In the genomic region with DNA sequence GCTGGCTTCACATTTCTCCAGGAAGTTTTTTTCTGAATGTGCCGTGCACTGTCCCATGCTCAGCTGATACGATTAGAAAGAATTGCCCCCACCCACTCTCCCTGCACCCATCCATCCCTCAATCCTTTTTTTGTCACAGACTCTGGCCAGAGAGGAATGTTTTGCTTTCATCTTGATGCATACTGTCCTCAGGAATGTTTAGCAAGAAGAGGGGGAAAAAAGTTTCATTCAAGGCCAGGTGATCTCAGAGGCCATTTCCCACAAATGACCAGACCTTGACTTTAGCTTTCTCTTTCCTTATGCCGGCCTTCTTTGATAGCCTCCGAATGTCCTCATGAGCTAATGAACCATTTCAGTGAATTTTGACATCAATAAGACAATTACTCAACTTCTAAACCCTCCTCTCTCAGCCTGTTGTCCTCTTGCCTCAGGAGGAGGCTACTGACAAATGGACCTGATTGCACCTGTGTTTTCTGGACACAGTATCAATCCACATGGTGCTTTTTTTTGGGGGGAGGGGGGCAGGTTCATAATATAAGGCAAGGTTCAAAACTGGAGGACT, we compare ENCODE assay signal across 1 cellular context.
TF ChIP-seq lines count a peak whose summit lies in the region.

No MANE protein-coding gene starts in this region.

TF ChIP-seq in HepG2, 621 proteins besides CTCF, POLR2A, EP300 and RAD21 (continued from another document and continues in another):
- TF ChIP-seq, protein P1, sequence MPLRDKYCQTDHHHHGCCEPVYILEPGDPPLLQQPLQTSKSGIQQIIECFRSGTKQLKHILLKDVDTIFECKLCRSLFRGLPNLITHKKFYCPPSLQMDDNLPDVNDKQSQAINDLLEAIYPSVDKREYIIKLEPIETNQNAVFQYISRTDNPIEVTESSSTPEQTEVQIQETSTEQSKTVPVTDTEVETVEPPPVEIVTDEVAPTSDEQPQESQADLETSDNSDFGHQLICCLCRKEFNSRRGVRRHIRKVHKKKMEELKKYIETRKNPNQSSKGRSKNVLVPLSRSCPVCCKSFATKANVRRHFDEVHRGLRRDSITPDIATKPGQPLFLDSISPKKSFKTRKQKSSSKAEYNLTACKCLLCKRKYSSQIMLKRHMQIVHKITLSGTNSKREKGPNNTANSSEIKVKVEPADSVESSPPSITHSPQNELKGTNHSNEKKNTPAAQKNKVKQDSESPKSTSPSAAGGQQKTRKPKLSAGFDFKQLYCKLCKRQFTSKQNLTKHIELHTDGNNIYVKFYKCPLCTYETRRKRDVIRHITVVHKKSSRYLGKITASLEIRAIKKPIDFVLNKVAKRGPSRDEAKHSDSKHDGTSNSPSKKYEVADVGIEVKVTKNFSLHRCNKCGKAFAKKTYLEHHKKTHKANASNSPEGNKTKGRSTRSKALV (CRISPR knock-in tag; IDR thresholded peaks at IDR 0.05) = 0 out of 2 replicates have a peak, but pooled peaks have one; percentile 35
- TF ChIP-seq ZNF780A (CRISPR knock-in tag; IDR thresholded peaks at IDR 0.05) (no peak), SAFB2 (CRISPR knock-in tag; IDR thresholded peaks at IDR 0.05; ENCODE audit: borderline replicate concordance, low read depth) (no peak), SALL2 (CRISPR knock-in tag; IDR thresholded peaks at IDR 0.05) (peak; percentile 72; the same call in 1 of the 2 replicates), ZNF776 (CRISPR knock-in tag; IDR thresholded peaks at IDR 0.05) (no peak), BCL6 (CRISPR knock-in tag; IDR thresholded peaks at IDR 0.05) (peak; percentile 92), ZNF235 (CRISPR knock-in tag; IDR thresholded peaks at IDR 0.05; ENCODE audit: borderline replicate concordance) (no peak), ZC3H4 (CRISPR knock-in tag; IDR thresholded peaks at IDR 0.05; ENCODE audit: borderline replicate concordance) (no peak), ZNF251 (CRISPR knock-in tag; IDR thresholded peaks at IDR 0.05) (no peak), MED1 (CRISPR knock-in tag; IDR thresholded peaks at IDR 0.05) (peak; percentile 98), SIX4 (CRISPR knock-in tag; IDR thresholded peaks at IDR 0.05) (peak; percentile 79; the same call in 1 of the 2 replicates), DR1 (CRISPR knock-in tag; IDR thresholded peaks at IDR 0.05) (no peak), ZNF296 (CRISPR knock-in tag; conservative IDR thresholded peaks at IDR 0.05) (no peak), HES4 (CRISPR knock-in tag; IDR thresholded peaks at IDR 0.05; ENCODE audit: borderline replicate concordance) (no peak), HOXA3 (CRISPR knock-in tag; IDR thresholded peaks at IDR 0.05) (peak; percentile 69; the same call in 1 of the 2 replicates), NFATC3 (CRISPR knock-in tag; IDR thresholded peaks at IDR 0.05) (no peak), ZNF558 (CRISPR knock-in tag; IDR thresholded peaks at IDR 0.05; ENCODE audit: borderline replicate concordance) (no peak), FIP1L1 (IDR thresholded peaks at IDR 0.05; ENCODE audit: borderline replicate concordance, insufficient read depth, low read depth, low read length) (no peak), HMG20A (CRISPR knock-in tag; IDR thresholded peaks at IDR 0.05; ENCODE audit: borderline replicate concordance) (peak; percentile 95), CEBPB (IDR thresholded peaks at IDR 0.05; ENCODE audit: borderline replicate concordance, low read depth, low read length) (peak; percentile 76), ARNT2 (CRISPR knock-in tag; IDR thresholded peaks at IDR 0.05; ENCODE audit: low read depth) (0 out of 2 replicates have a peak, but pooled peaks have one; percentile 30), LCORL (IDR thresholded peaks at IDR 0.05) (peak; percentile 81), LCORL (CRISPR knock-in tag; IDR thresholded peaks at IDR 0.05) (peak; percentile 95), GABPA (IDR thresholded peaks at IDR 0.05; ENCODE audit: low read depth, low read length) (no peak), GABPA (CRISPR knock-in tag; IDR thresholded peaks at IDR 0.05; ENCODE audit: low read depth) (no peak), RXRB (CRISPR knock-in tag; IDR thresholded peaks at IDR 0.05; ENCODE audit: borderline replicate concordance) (peak; percentile 95), KLF6 (CRISPR knock-in tag; IDR thresholded peaks at IDR 0.05) (no peak), ZNF75D (CRISPR knock-in tag; IDR thresholded peaks at IDR 0.05; ENCODE audit: borderline replicate concordance) (no peak), ZNF709 (CRISPR knock-in tag; IDR thresholded peaks at IDR 0.05) (no peak)
- TF ChIP-seq, protein P2, sequence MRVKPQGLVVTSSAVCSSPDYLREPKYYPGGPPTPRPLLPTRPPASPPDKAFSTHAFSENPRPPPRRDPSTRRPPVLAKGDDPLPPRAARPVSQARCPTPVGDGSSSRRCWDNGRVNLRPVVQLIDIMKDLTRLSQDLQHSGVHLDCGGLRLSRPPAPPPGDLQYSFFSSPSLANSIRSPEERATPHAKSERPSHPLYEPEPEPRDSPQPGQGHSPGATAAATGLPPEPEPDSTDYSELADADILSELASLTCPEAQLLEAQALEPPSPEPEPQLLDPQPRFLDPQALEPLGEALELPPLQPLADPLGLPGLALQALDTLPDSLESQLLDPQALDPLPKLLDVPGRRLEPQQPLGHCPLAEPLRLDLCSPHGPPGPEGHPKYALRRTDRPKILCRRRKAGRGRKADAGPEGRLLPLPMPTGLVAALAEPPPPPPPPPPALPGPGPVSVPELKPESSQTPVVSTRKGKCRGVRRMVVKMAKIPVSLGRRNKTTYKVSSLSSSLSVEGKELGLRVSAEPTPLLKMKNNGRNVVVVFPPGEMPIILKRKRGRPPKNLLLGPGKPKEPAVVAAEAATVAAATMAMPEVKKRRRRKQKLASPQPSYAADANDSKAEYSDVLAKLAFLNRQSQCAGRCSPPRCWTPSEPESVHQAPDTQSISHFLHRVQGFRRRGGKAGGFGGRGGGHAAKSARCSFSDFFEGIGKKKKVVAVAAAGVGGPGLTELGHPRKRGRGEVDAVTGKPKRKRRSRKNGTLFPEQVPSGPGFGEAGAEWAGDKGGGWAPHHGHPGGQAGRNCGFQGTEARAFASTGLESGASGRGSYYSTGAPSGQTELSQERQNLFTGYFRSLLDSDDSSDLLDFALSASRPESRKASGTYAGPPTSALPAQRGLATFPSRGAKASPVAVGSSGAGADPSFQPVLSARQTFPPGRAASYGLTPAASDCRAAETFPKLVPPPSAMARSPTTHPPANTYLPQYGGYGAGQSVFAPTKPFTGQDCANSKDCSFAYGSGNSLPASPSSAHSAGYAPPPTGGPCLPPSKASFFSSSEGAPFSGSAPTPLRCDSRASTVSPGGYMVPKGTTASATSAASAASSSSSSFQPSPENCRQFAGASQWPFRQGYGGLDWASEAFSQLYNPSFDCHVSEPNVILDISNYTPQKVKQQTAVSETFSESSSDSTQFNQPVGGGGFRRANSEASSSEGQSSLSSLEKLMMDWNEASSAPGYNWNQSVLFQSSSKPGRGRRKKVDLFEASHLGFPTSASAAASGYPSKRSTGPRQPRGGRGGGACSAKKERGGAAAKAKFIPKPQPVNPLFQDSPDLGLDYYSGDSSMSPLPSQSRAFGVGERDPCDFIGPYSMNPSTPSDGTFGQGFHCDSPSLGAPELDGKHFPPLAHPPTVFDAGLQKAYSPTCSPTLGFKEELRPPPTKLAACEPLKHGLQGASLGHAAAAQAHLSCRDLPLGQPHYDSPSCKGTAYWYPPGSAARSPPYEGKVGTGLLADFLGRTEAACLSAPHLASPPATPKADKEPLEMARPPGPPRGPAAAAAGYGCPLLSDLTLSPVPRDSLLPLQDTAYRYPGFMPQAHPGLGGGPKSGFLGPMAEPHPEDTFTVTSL (CRISPR knock-in tag; IDR thresholded peaks at IDR 0.05; ENCODE audit: borderline replicate concordance) = peak; percentile 84; the same call in 1 of the 2 replicates
- TF ChIP-seq, protein P3, sequence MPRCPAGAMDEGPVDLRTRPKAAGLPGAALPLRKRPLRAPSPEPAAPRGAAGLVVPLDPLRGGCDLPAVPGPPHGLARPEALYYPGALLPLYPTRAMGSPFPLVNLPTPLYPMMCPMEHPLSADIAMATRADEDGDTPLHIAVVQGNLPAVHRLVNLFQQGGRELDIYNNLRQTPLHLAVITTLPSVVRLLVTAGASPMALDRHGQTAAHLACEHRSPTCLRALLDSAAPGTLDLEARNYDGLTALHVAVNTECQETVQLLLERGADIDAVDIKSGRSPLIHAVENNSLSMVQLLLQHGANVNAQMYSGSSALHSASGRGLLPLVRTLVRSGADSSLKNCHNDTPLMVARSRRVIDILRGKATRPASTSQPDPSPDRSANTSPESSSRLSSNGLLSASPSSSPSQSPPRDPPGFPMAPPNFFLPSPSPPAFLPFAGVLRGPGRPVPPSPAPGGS (CRISPR knock-in tag; IDR thresholded peaks at IDR 0.05) = no peak
- TF ChIP-seq, protein P4, sequence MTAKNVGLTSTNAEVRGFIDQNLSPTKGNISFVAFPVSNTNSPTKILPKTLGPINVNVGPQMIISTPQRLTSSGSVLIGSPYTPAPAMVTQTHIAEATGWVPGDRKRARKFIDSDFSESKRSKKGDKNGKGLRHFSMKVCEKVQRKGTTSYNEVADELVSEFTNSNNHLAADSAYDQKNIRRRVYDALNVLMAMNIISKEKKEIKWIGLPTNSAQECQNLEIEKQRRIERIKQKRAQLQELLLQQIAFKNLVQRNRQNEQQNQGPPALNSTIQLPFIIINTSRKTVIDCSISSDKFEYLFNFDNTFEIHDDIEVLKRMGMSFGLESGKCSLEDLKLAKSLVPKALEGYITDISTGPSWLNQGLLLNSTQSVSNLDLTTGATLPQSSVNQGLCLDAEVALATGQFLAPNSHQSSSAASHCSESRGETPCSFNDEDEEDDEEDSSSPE (CRISPR knock-in tag; IDR thresholded peaks at IDR 0.05) = no peak
- TF ChIP-seq, protein P5, sequence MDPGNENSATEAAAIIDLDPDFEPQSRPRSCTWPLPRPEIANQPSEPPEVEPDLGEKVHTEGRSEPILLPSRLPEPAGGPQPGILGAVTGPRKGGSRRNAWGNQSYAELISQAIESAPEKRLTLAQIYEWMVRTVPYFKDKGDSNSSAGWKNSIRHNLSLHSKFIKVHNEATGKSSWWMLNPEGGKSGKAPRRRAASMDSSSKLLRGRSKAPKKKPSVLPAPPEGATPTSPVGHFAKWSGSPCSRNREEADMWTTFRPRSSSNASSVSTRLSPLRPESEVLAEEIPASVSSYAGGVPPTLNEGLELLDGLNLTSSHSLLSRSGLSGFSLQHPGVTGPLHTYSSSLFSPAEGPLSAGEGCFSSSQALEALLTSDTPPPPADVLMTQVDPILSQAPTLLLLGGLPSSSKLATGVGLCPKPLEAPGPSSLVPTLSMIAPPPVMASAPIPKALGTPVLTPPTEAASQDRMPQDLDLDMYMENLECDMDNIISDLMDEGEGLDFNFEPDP (CRISPR knock-in tag; conservative IDR thresholded peaks at IDR 0.05) = no peak
- TF ChIP-seq, protein P6, sequence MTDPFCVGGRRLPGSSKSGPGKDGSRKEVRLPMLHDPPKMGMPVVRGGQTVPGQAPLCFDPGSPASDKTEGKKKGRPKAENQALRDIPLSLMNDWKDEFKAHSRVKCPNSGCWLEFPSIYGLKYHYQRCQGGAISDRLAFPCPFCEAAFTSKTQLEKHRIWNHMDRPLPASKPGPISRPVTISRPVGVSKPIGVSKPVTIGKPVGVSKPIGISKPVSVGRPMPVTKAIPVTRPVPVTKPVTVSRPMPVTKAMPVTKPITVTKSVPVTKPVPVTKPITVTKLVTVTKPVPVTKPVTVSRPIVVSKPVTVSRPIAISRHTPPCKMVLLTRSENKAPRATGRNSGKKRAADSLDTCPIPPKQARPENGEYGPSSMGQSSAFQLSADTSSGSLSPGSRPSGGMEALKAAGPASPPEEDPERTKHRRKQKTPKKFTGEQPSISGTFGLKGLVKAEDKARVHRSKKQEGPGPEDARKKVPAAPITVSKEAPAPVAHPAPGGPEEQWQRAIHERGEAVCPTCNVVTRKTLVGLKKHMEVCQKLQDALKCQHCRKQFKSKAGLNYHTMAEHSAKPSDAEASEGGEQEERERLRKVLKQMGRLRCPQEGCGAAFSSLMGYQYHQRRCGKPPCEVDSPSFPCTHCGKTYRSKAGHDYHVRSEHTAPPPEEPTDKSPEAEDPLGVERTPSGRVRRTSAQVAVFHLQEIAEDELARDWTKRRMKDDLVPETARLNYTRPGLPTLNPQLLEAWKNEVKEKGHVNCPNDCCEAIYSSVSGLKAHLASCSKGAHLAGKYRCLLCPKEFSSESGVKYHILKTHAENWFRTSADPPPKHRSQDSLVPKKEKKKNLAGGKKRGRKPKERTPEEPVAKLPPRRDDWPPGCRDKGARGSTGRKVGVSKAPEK (CRISPR knock-in tag; IDR thresholded peaks at IDR 0.05; ENCODE audit: borderline replicate concordance) = no peak
- TF ChIP-seq, protein P7, sequence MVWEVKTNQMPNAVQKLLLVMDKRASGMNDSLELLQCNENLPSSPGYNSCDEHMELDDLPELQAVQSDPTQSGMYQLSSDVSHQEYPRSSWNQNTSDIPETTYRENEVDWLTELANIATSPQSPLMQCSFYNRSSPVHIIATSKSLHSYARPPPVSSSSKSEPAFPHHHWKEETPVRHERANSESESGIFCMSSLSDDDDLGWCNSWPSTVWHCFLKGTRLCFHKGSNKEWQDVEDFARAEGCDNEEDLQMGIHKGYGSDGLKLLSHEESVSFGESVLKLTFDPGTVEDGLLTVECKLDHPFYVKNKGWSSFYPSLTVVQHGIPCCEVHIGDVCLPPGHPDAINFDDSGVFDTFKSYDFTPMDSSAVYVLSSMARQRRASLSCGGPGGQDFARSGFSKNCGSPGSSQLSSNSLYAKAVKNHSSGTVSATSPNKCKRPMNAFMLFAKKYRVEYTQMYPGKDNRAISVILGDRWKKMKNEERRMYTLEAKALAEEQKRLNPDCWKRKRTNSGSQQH (CRISPR knock-in tag; IDR thresholded peaks at IDR 0.05; ENCODE audit: low read depth) = no peak
- TF ChIP-seq, protein P8, sequence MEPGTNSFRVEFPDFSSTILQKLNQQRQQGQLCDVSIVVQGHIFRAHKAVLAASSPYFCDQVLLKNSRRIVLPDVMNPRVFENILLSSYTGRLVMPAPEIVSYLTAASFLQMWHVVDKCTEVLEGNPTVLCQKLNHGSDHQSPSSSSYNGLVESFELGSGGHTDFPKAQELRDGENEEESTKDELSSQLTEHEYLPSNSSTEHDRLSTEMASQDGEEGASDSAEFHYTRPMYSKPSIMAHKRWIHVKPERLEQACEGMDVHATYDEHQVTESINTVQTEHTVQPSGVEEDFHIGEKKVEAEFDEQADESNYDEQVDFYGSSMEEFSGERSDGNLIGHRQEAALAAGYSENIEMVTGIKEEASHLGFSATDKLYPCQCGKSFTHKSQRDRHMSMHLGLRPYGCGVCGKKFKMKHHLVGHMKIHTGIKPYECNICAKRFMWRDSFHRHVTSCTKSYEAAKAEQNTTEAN (CRISPR knock-in tag; conservative IDR thresholded peaks at IDR 0.05) = peak; percentile 83; the same call in 1 of the 2 replicates
- TF ChIP-seq, protein P9, sequence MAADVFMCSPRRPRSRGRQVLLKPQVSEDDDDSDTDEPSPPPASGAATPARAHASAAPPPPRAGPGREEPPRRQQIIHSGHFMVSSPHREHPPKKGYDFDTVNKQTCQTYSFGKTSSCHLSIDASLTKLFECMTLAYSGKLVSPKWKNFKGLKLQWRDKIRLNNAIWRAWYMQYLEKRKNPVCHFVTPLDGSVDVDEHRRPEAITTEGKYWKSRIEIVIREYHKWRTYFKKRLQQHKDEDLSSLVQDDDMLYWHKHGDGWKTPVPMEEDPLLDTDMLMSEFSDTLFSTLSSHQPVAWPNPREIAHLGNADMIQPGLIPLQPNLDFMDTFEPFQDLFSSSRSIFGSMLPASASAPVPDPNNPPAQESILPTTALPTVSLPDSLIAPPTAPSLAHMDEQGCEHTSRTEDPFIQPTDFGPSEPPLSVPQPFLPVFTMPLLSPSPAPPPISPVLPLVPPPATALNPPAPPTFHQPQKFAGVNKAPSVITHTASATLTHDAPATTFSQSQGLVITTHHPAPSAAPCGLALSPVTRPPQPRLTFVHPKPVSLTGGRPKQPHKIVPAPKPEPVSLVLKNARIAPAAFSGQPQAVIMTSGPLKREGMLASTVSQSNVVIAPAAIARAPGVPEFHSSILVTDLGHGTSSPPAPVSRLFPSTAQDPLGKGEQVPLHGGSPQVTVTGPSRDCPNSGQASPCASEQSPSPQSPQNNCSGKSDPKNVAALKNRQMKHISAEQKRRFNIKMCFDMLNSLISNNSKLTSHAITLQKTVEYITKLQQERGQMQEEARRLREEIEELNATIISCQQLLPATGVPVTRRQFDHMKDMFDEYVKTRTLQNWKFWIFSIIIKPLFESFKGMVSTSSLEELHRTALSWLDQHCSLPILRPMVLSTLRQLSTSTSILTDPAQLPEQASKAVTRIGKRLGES (CRISPR knock-in tag; IDR thresholded peaks at IDR 0.05; ENCODE audit: borderline replicate concordance) = no peak
